24 cellular contexts compared by ENCODE assay signal in the genomic region with DNA sequence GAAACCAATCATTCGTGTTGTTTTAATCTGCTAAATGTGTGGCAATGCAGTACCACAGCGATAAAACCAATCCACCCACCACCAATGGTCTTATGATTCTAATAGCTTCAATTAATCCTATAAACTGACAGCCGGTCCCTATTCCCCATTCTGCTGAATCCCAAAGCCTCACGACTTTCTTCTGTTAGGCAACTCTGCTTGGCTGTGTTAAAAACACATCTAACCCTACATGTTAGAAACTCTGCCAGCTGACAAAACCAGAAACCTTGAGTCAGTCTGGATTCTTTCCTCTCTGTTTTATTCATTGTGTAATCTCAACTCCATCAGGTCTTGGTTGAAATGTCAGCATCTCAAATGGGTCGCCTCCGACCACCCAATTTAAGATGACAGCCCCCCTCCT.
"Had no signal": no experiment of that assay in that cellular context is flagged by ENCODE, and none has a peak within 500 bp of the region (broad histone marks: within the 10 kb centered on the region; RNA-seq: fewer than 3 reads in every experiment).

No MANE protein-coding gene starts in this region.

- H3K36me3 ChIP-seq: esophagus muscularis mucosa, ovary, prostate gland, tibial artery had no signal

- H3K4me3 Mint-ChIP-seq: activated naive CD8-positive, alpha-beta T cell treated with anti-CD3 and anti-CD28 coated beads for 36 hours; mesothelial cell of epicardium; naive thymus-derived CD8-positive, alpha-beta T cell; stimulated activated naive CD8-positive, alpha-beta T cell treated with anti-CD3 and anti-CD28 coated beads, Interleukin-15, amount 100 ng/mL, for 72 hours; T-helper 1 cell treated with Interleukin-12 subunit alpha and Interleukin-12 subunit beta and Interleukin-4 antibody, amounts not matched to agents 30 μg/mL and 1 μg/mL, for 36 hours had no signal

- H3K27ac Mint-ChIP-seq: activated naive CD8-positive, alpha-beta T cell treated with anti-CD3 and anti-CD28 coated beads for 36 hours; mesothelial cell of epicardium; T-helper 1 cell treated with Interleukin-12 subunit alpha and Interleukin-12 subunit beta and Interleukin-4 antibody, amounts not matched to agents 30 μg/mL and 1 μg/mL, for 36 hours had no signal

- H3K4me1 ChIP-seq: prostate gland, tibial artery had no signal

- ATAC-seq: left ventricle myocardium superior; naive thymus-derived CD8-positive, alpha-beta T cell; stimulated activated naive CD8-positive, alpha-beta T cell treated with anti-CD3 and anti-CD28 coated beads, Interleukin-15, amount 100 ng/mL, for 72 hours had no signal

- H3K36me3 Mint-ChIP-seq: mesothelial cell of epicardium had no signal

- H3K9me3 Mint-ChIP-seq: activated naive CD8-positive, alpha-beta T cell treated with anti-CD3 and anti-CD28 coated beads for 36 hours; mesothelial cell of epicardium; T-helper 1 cell treated with Interleukin-12 subunit alpha and Interleukin-12 subunit beta and Interleukin-4 antibody, amounts not matched to agents 30 μg/mL and 1 μg/mL, for 36 hours had no signal

- H3K9me3 ChIP-seq: esophagus muscularis mucosa, ovary, prostate gland, tibial artery had no signal

- DNase-seq: activated CD4-positive, alpha-beta T cell treated with anti-CD3 and anti-CD28 coated beads for 4 hours; activated CD4-positive, alpha-beta T cell treated with anti-CD3 and anti-CD28 coated beads, Interleukin-2, amount 50 U/mL, for 48 hours; activated CD4-positive, CD25-positive, alpha-beta regulatory T cell; activated naive CD4-positive, alpha-beta T cell treated with Interleukin-2 at 50 U/mL for 16 hours; activated naive CD8-positive, alpha-beta T cell treated with anti-CD3 and anti-CD28 coated beads for 36 hours; activated T-cell treated with anti-CD3 and anti-CD28 coated beads, Interleukin-2, amount 50 U/mL, for 48 hours; amniotic stem cell; cerebellar nuclear complex; foreskin melanocyte; glutamatergic neuron; hippocampal formation; left ventricle myocardium superior; mammary epithelial cell; naive thymus-derived CD8-positive, alpha-beta T cell; ovary; stimulated activated CD4-positive, alpha-beta T cell treated with anti-CD3 and anti-CD28 coated beads, Interleukin-1b, Interleukin-23, amount 100 ng/mL, for 48 hours; stimulated activated naive CD8-positive, alpha-beta T cell treated with anti-CD3 and anti-CD28 coated beads, Interleukin-15, amount 100 ng/mL, for 72 hours; tibial artery had no signal

- H3K27me3 ChIP-seq: esophagus muscularis mucosa, ovary, tibial artery had no signal

- H3K4me1 Mint-ChIP-seq: activated naive CD8-positive, alpha-beta T cell treated with anti-CD3 and anti-CD28 coated beads for 36 hours had no signal

- H3K27ac ChIP-seq: coronary artery, esophagus muscularis mucosa, ovary, prostate gland, skin epidermis, tibial artery had no signal

- H3K4me3 ChIP-seq: coronary artery, esophagus muscularis mucosa, ovary, prostate gland, skin epidermis, tibial artery had no signal

- H3K27me3 Mint-ChIP-seq: activated naive CD8-positive, alpha-beta T cell treated with anti-CD3 and anti-CD28 coated beads for 36 hours; naive thymus-derived CD8-positive, alpha-beta T cell; stimulated activated naive CD8-positive, alpha-beta T cell treated with anti-CD3 and anti-CD28 coated beads, Interleukin-15, amount 100 ng/mL, for 72 hours had no signal
